24 cellular contexts compared by ENCODE assay signal in genomic region chr11:116832350-116833290, GRCh38. TPM values are rescaled to one million over a fixed set of nuclear protein-coding genes. Genes with fewer than 3 reads are reported as not detected.
DNase-seq lines count a peak whose midpoint lies in the region; ATAC-seq, FAIRE-seq and TF ChIP-seq lines count a peak whose summit lies in the region.
"Had no signal": no experiment of that assay in that cellular context is flagged by ENCODE, and none has a peak within 500 bp of the region (broad histone marks: within the 10 kb centered on the region; RNA-seq: fewer than 3 reads in every experiment).

No MANE protein-coding gene starts in this region.

- no peak overlapping the region for H2BK120ac ChIP-seq in neuronal stem cell (ENCODE audit: low read depth, low read length)

- no peak for DNase-seq in GM12878 (ENCODE audit: low read depth, low spot score)
- no peak for DNase-seq in neuronal stem cell (ENCODE audit: low spot score)
- DNase-seq in middle frontal gyrus (ENCODE audit: extremely low spot score, low spot score): no peak
- no peak for DNase-seq in NCI-H82 treated with DMSO at 0.1 percent for 48 hours (lab: John Stamatoyannopoulos, UW; ENCODE audit: unreplicated experiment)
- DNase-seq in activated CD8-positive, alpha-beta memory T cell treated with anti-CD3 and anti-CD28 coated beads, Interleukin-2, amount 50 U/mL, for 48 hours: no peak
- DNase-seq: activated naive CD4-positive, alpha-beta T cell treated with anti-CD3 and anti-CD28 coated beads, Interleukin-2, amount 50 U/mL, for 16 hours; CD4-positive, alpha-beta T cell; effector CD8-positive, alpha-beta T cell; EL; H9; left cardiac atrium; MV-4-11; NCI-H2029 treated with DMSO at 0.1 percent for 48 hours; NCI-H446 treated with DMSO at 0.1 percent for 48 hours; stimulated activated CD4-positive, alpha-beta T cell treated with anti-CD3 and anti-CD28 coated beads, Interleukin-1b, Interleukin-23, amount 100 ng/mL, for 48 hours; stimulated activated naive CD4-positive, alpha-beta T cell had no signal

- H3K4me3 ChIP-seq in DOHH2 (ENCODE audit: low read length): no peak overlapping the region
- H3K4me3 ChIP-seq in GM12878: no peak overlapping the region
- H3K4me3 ChIP-seq in neuronal stem cell (ENCODE audit: low read length in 2 of 2): no peak overlapping the region
- H3K4me3 ChIP-seq: ascending aorta, tibial artery had no signal

- H4K91ac ChIP-seq in neuronal stem cell (ENCODE audit: low read depth, low read length, poor library complexity): no peak overlapping the region

- no peaks in the 10 kb centered on the region for H3K27me3 ChIP-seq in DOHH2 (ENCODE audit: control insufficient read depth, low read length)
- no peaks in the 10 kb centered on the region for H3K27me3 ChIP-seq in GM12878 (replicated peaks in 1 of 2; ENCODE audit: control insufficient read depth in 2 of 2, insufficient read depth in 2 of 2, low read length in 1 of 2)
- H3K27me3 ChIP-seq in neuronal stem cell (ENCODE audit: control insufficient read depth in 3 of 3, insufficient read depth in 3 of 3, low read depth in 1 of 3, low read length in 3 of 3): peaks cover 0 to 10% (median 0%) of the 10 kb centered on the region in 3 experiments
- H3K27me3 ChIP-seq: ascending aorta had no signal

- H3K9me3 ChIP-seq in DOHH2 (ENCODE audit: control insufficient read depth, insufficient read depth, low read length) (no peaks in the 10 kb centered on the region), GM12878 (replicated peaks; ENCODE audit: control insufficient read depth, insufficient read depth, low read length) (no peaks in the 10 kb centered on the region), neuronal stem cell (replicated peaks in 1 of 2; ENCODE audit: control insufficient read depth in 2 of 2, insufficient read depth in 1 of 2, low read depth in 1 of 2, low read length in 2 of 2) (no peaks in the 10 kb centered on the region)
- H3K9me3 ChIP-seq: ascending aorta, tibial artery had no signal

- in situ Hi-C loops in GM12878 (cut with MboI): no loop called here

- H3K14ac ChIP-seq in neuronal stem cell (ENCODE audit: low read length): peak overlapping the region; percentile 31

- ATAC-seq in GM12878: no peak
- ATAC-seq in GM21515 (IDR thresholded peaks at IDR 0.05; ENCODE audit: unreplicated experiment): no peak
- ATAC-seq: esophagus mucosa, left cardiac atrium had no signal

- SMC1A ChIA-PET in GM12878 (lab: Charles Lee; ENCODE audit: uncharacterized antibody, unreplicated experiment): interaction anchor here (0.6 kb wide), 1 partner anchor 13 kb away, joined by 3 read pairs; no protein-coding TSS in a partner anchor

- no peak for TF ChIP-seq EP300 in Ishikawa (IDR thresholded peaks at IDR 0.05; ENCODE audit: borderline replicate concordance)
- no peak for TF ChIP-seq EP300 in GM12878 (IDR thresholded peaks at IDR 0.05; ENCODE audit: borderline replicate concordance in 1 of 2, control insufficient read depth in 1 of 2, low read depth in 2 of 2, low read length in 2 of 2)

- TF ChIP-seq RAD21 in Ishikawa (IDR thresholded peaks at IDR 0.05; ENCODE audit: low read depth): no peak
- peak; percentile 26; the same call in 1 of the 2 replicates for TF ChIP-seq RAD21 in GM12878 (IDR thresholded peaks at IDR 0.05; ENCODE audit: insufficient read depth, low read depth, low read length)

- H3K4me2 ChIP-seq in DOHH2 (ENCODE audit: low read length): no peak overlapping the region
- no peak overlapping the region for H3K4me2 ChIP-seq in GM12878 (ENCODE audit: control insufficient read depth, insufficient read depth)
- peak overlapping the region; percentile 4 for H3K4me2 ChIP-seq in neuronal stem cell (ENCODE audit: insufficient read depth, low read length, poor library complexity, severe bottlenecking)

- H2AFZ ChIP-seq in GM12878 (ENCODE audit: control insufficient read depth, low read depth, low read length) (no peak overlapping the region), neuronal stem cell (ENCODE audit: low read length) (no peak overlapping the region)

- peak overlapping the region; percentile 19 for H2BK12ac ChIP-seq in neuronal stem cell (ENCODE audit: low read length)

- H4K8ac ChIP-seq in neuronal stem cell (ENCODE audit: low read depth, low read length): no peak overlapping the region

- CTCF ChIA-PET in GM12878 (lab: Yijun Ruan, JAX): interaction anchor here (0.6 to 7.3 kb wide), 4 partner anchors 7 to 60 kb away, joined by 3 to 183 read pairs (median 3); partner anchors contain the start of genes APOA5, BUD13 and ZPR1

- WGBS in GM12878 (ENCODE audit: insufficient coverage, insufficient replicate concordance, low lambda C conversion rate, missing lambda C conversion rate): 43% methylated on average over 12 of the region's 13 CpGs
- WGBS in neuronal stem cell (ENCODE audit: extremely low coverage in 2 of 2, insufficient read length in 2 of 2, insufficient replicate concordance in 1 of 2), 2 donors: no CpG with 5 or more reads among the region's 13 CpGs

- BruUV-seq in GM12878 (replicated peaks; lab: Mats Ljungman, UMichigan): no TSS peak

- peak overlapping the region; percentile 15 for H2BK15ac ChIP-seq in neuronal stem cell (ENCODE audit: low read length)

- no peak overlapping the region for H3K4ac ChIP-seq in neuronal stem cell (ENCODE audit: low read length)

- H3K9me2 ChIP-seq in DOHH2 (replicated peaks; ENCODE audit: control insufficient read depth, low read length): no peaks in the 10 kb centered on the region

- POLR2A ChIA-PET in GM12878 (lab: Charles Lee): no interaction called here

- H3K18ac ChIP-seq in neuronal stem cell (ENCODE audit: low read length): peak overlapping the region; percentile 16

- no peaks in the 10 kb centered on the region for H3K79me1 ChIP-seq in neuronal stem cell (ENCODE audit: low read depth, low read length)

- H3K23ac ChIP-seq in neuronal stem cell (ENCODE audit: low read depth, low read length, poor library complexity): no peak overlapping the region

- TF ChIP-seq POLR2A in GM12878 (IDR thresholded peaks at IDR 0.05; ENCODE audit: low read depth, low read length): no peak

- RAD21 ChIA-PET in GM12878 (lab: Charles Lee; ENCODE audit: unreplicated experiment): no interaction called here

- peak; percentile 22 for TF ChIP-seq CTCF in DOHH2 (IDR thresholded peaks at IDR 0.05; ENCODE audit: low read depth, low read length, poor library complexity, severe bottlenecking)
- peak; percentile 1 to 15 (median 14); a peak in 1 of 6 replicates for TF ChIP-seq CTCF in GM12878 (IDR thresholded peaks at IDR 0.05 in 2 of 3, conservative IDR thresholded peaks at IDR 0.05 in 1 of 3; ENCODE audit: control insufficient read depth in 2 of 3, extremely low read depth in 1 of 3, insufficient read depth in 1 of 3, low read depth in 3 of 3, low read length in 3 of 3)

- H2AK5ac ChIP-seq in neuronal stem cell (ENCODE audit: low read depth, low read length): peak overlapping the region; percentile 66

- no peak for FAIRE-seq in GM12878 (lab: Jason Lieb, UNC)

- H3K4me1 ChIP-seq in DOHH2 (ENCODE audit: control insufficient read depth, low read length) (peaks cover 13% of the 10 kb centered on the region), GM12878 (ENCODE audit: control insufficient read depth, insufficient read depth, low read length) (peaks cover 8% of the 10 kb centered on the region; the same call in 1 of the 2 replicates), neuronal stem cell (ENCODE audit: control insufficient read depth in 2 of 2, insufficient read depth in 1 of 2, low read depth in 1 of 2, low read length in 2 of 2) (peaks cover 10 to 18% of the 10 kb centered on the region in 2 donors)

- no peaks in the 10 kb centered on the region for H3K79me2 ChIP-seq in DOHH2 (ENCODE audit: control insufficient read depth, low read length)
- no peaks in the 10 kb centered on the region for H3K79me2 ChIP-seq in GM12878 (ENCODE audit: control insufficient read depth, insufficient read depth, low read length)

- no peaks in the 10 kb centered on the region for H3F3A ChIP-seq in DOHH2 (ENCODE audit: control insufficient read depth, insufficient read depth)

- H2BK5ac ChIP-seq in neuronal stem cell (ENCODE audit: low read length): no peak overlapping the region

- intact Hi-C loops in GM12878 (cut with micrococcal nuclease; ENCODE audit: unreplicated experiment): no loop called here

- H3K27ac ChIP-seq in DOHH2 (ENCODE audit: low read depth, low read length) (no peak overlapping the region), GM12878 (ENCODE audit: control insufficient read depth, insufficient read depth) (no peak overlapping the region), neuronal stem cell (replicated peaks; ENCODE audit: low read length) (no peak overlapping the region)
- H3K27ac ChIP-seq: ascending aorta, tibial artery had no signal

- H3K9ac ChIP-seq in GM12878 (ENCODE audit: control insufficient read depth, insufficient read depth, low read length) (no peak overlapping the region), neuronal stem cell (ENCODE audit: low read depth, low read length, poor library complexity) (no peak overlapping the region)

- no peaks in the 10 kb centered on the region for H4K20me1 ChIP-seq in DOHH2 (ENCODE audit: control insufficient read depth, insufficient read depth, low read depth, low read length)
- no peaks in the 10 kb centered on the region for H4K20me1 ChIP-seq in GM12878 (ENCODE audit: control insufficient read depth, insufficient read depth)

- H3K36me3 ChIP-seq in DOHH2 (ENCODE audit: control insufficient read depth, low read length) (no peaks in the 10 kb centered on the region), GM12878 (ENCODE audit: control insufficient read depth in 2 of 2, insufficient read depth in 2 of 2, low read length in 1 of 2) (no peaks in the 10 kb centered on the region), neuronal stem cell (replicated peaks in 1 of 2; ENCODE audit: control insufficient read depth in 2 of 2, insufficient read depth in 2 of 2, low read length in 2 of 2) (no peaks in the 10 kb centered on the region)
- H3K36me3 ChIP-seq: ascending aorta, tibial artery had no signal

RNA-seq across cellular contexts. Expression of gene APOC3, which starts 2.9 kb away (rescaled TPM):
- total RNA-seq in GM12878 (2013; cell fraction: nucleolus; rRNA removed): not detected in 2 replicates
- total RNA-seq in GM12878 (2014; rRNA removed) (not detected in 2 replicates), GM12878 (2014; rRNA removed; fragmentation: Illumina TruSeq; extraction: Trizol) (not detected in 2 replicates), GM12878 (2021) (1.2 and 1.9 TPM in 2 replicates)
- not detected for polyA plus RNA-seq in GM12878 (2011; ENCODE audit: low read depth)
- polyA plus RNA-seq in GM12878 (2011; rRNA removed) (not detected in 2 replicates), GM12878 (2014; fragmentation: Illumina TruSeq; extraction: Trizol) (not detected in 2 replicates), GM12878 (2014; fragmentation: Nextera tagmentation; extraction: Ambion mirVana) (not detected), GM12878 (2014; rRNA removed) (not detected in 2 replicates), GM12878 (2016; fragmentation: Nextera tagmentation; extraction: Ambion mirVana) (not detected)
- not detected in 2 replicates for polyA plus RNA-seq in GM12878 (2011; cell fraction: cytosol; rRNA removed)
- polyA plus RNA-seq in GM12878 (2011; cell fraction: nucleus; rRNA removed): not detected in 2 replicates
- polyA plus RNA-seq in GM12878 (2012): not detected in 2 replicates
- not detected in 2 replicates for polyA minus RNA-seq in GM12878 (2011; rRNA and poly(A)+ RNA removed)
- not detected in 2 replicates for polyA minus RNA-seq in GM12878 (2011; cell fraction: cytosol; rRNA and poly(A)+ RNA removed)
- not detected in 2 replicates for polyA minus RNA-seq in GM12878 (2011; cell fraction: nucleus; rRNA and poly(A)+ RNA removed)
- polyA plus RNA-seq in neuronal stem cell (2013, experiment 1 of 2): not detected
- not detected for polyA plus RNA-seq in neuronal stem cell (2013, experiment 2 of 2)
- total RNA-seq: CD4-positive, alpha-beta T cell; cerebellum; H9; left cardiac atrium; mononuclear cell had no signal

RNA-seq across cellular contexts. Expression of gene APOA1, which starts 4.8 kb away (rescaled TPM):
- not detected in 2 replicates for total RNA-seq in GM12878 (2013; cell fraction: nucleolus; rRNA removed)
- total RNA-seq in GM12878 (2014; rRNA removed) (0.33 and 0.56 TPM in 2 replicates), GM12878 (2014; rRNA removed; fragmentation: Illumina TruSeq; extraction: Trizol) (not detected in 2 replicates), GM12878 (2021) (2.0 and 2.4 TPM in 2 replicates)
- not detected for polyA plus RNA-seq in GM12878 (2011; ENCODE audit: low read depth)
- polyA plus RNA-seq in GM12878 (2011; rRNA removed) (0.10 TPM in 1 of 2 replicates, not detected in the other), GM12878 (2014; fragmentation: Illumina TruSeq; extraction: Trizol) (not detected in 2 replicates), GM12878 (2014; fragmentation: Nextera tagmentation; extraction: Ambion mirVana) (under 1 TPM; 0.16 to 0.24 TPM), GM12878 (2014; rRNA removed) (0.41 TPM in 1 of 2 replicates, not detected in the other), GM12878 (2016; fragmentation: Nextera tagmentation; extraction: Ambion mirVana) (under 1 TPM; 0.23 to 0.42 TPM)
- 0.07 and 0.18 TPM in 2 replicates for polyA plus RNA-seq in GM12878 (2011; cell fraction: cytosol; rRNA removed)
- 0.59 and 0.73 TPM in 2 replicates for polyA plus RNA-seq in GM12878 (2011; cell fraction: nucleus; rRNA removed)
- 0.13 and 0.35 TPM in 2 replicates for polyA plus RNA-seq in GM12878 (2012)
- polyA minus RNA-seq in GM12878 (2011; rRNA and poly(A)+ RNA removed): 0.21 TPM in 1 of 2 replicates, not detected in the other
- not detected in 2 replicates for polyA minus RNA-seq in GM12878 (2011; cell fraction: cytosol; rRNA and poly(A)+ RNA removed)
- 1.5 TPM in 1 of 2 replicates, not detected in the other for polyA minus RNA-seq in GM12878 (2011; cell fraction: nucleus; rRNA and poly(A)+ RNA removed)
- 0.29 TPM for polyA plus RNA-seq in neuronal stem cell (2013, experiment 1 of 2)
- 0.46 TPM for polyA plus RNA-seq in neuronal stem cell (2013, experiment 2 of 2)

RNA-seq across cellular contexts. Expression of gene APOA4, which starts 9.5 kb away (rescaled TPM):
- total RNA-seq in GM12878 (2013; cell fraction: nucleolus; rRNA removed): not detected in 2 replicates
- total RNA-seq in GM12878 (2014; rRNA removed) (not detected in 2 replicates), GM12878 (2014; rRNA removed; fragmentation: Illumina TruSeq; extraction: Trizol) (not detected in 2 replicates), GM12878 (2021) (not detected in 2 replicates)
- not detected for polyA plus RNA-seq in GM12878 (2011; ENCODE audit: low read depth)
- polyA plus RNA-seq in GM12878 (2011; rRNA removed) (not detected in 2 replicates), GM12878 (2014; fragmentation: Illumina TruSeq; extraction: Trizol) (not detected in 2 replicates), GM12878 (2014; fragmentation: Nextera tagmentation; extraction: Ambion mirVana) (not detected), GM12878 (2014; rRNA removed) (not detected in 2 replicates), GM12878 (2016; fragmentation: Nextera tagmentation; extraction: Ambion mirVana) (not detected)
- not detected in 2 replicates for polyA plus RNA-seq in GM12878 (2011; cell fraction: cytosol; rRNA removed)
- polyA plus RNA-seq in GM12878 (2011; cell fraction: nucleus; rRNA removed): not detected in 2 replicates
- not detected in 2 replicates for polyA plus RNA-seq in GM12878 (2012)
- polyA minus RNA-seq in GM12878 (2011; rRNA and poly(A)+ RNA removed): not detected in 2 replicates
- not detected in 2 replicates for polyA minus RNA-seq in GM12878 (2011; cell fraction: cytosol; rRNA and poly(A)+ RNA removed)
- polyA minus RNA-seq in GM12878 (2011; cell fraction: nucleus; rRNA and poly(A)+ RNA removed): not detected in 2 replicates
- polyA plus RNA-seq in neuronal stem cell (2013, experiment 1 of 2): not detected
- not detected for polyA plus RNA-seq in neuronal stem cell (2013, experiment 2 of 2)
- total RNA-seq: CD4-positive, alpha-beta T cell; esophagus mucosa; H9; left cardiac atrium; mononuclear cell had no signal

RNA-seq across cellular contexts. Expression of gene APOA5, which starts 40.9 kb away (rescaled TPM):
- not detected in 2 replicates for total RNA-seq in GM12878 (2013; cell fraction: nucleolus; rRNA removed)
- total RNA-seq in GM12878 (2014; rRNA removed): not detected in 2 replicates
- not detected in 2 replicates for total RNA-seq in GM12878 (2014; rRNA removed; fragmentation: Illumina TruSeq; extraction: Trizol)
- 0.15 and 0.35 TPM in 2 replicates for total RNA-seq in GM12878 (2021)
- polyA plus RNA-seq in GM12878 (2011; ENCODE audit: low read depth): not detected
- polyA plus RNA-seq in GM12878 (2011; rRNA removed): not detected in 2 replicates
- polyA plus RNA-seq in GM12878 (2011; cell fraction: cytosol; rRNA removed): not detected in 2 replicates
- polyA plus RNA-seq in GM12878 (2011; cell fraction: nucleus; rRNA removed): not detected in 2 replicates
- not detected in 2 replicates for polyA plus RNA-seq in GM12878 (2012)
- polyA plus RNA-seq in GM12878 (2014; fragmentation: Illumina TruSeq; extraction: Trizol): not detected in 2 replicates
- not detected for polyA plus RNA-seq in GM12878 (2014; fragmentation: Nextera tagmentation; extraction: Ambion mirVana)
- polyA plus RNA-seq in GM12878 (2014; rRNA removed): not detected in 2 replicates
- not detected for polyA plus RNA-seq in GM12878 (2016; fragmentation: Nextera tagmentation; extraction: Ambion mirVana)
- not detected in 2 replicates for polyA minus RNA-seq in GM12878 (2011; rRNA and poly(A)+ RNA removed)
- not detected in 2 replicates for polyA minus RNA-seq in GM12878 (2011; cell fraction: cytosol; rRNA and poly(A)+ RNA removed)
- not detected in 2 replicates for polyA minus RNA-seq in GM12878 (2011; cell fraction: nucleus; rRNA and poly(A)+ RNA removed)
- 0.03 TPM for polyA plus RNA-seq in neuronal stem cell (2013, experiment 1 of 2)
- polyA plus RNA-seq in neuronal stem cell (2013, experiment 2 of 2): not detected
- total RNA-seq: ascending aorta; CD4-positive, alpha-beta T cell; cerebellum; esophagus mucosa; left cardiac atrium; mononuclear cell had no signal

RNA-seq across cellular contexts. Expression of gene ZPR1, which starts 44.8 kb away (rescaled TPM):
- total RNA-seq in GM12878 (2013; cell fraction: nucleolus; rRNA removed): 60.8 and 72.4 TPM in 2 replicates
- 42.8 and 46.3 TPM in 2 replicates for total RNA-seq in GM12878 (2014; rRNA removed)
- total RNA-seq in GM12878 (2014; rRNA removed; fragmentation: Illumina TruSeq; extraction: Trizol): 50.1 and 54.3 TPM in 2 replicates
- total RNA-seq in GM12878 (2021): 55.1 and 58.4 TPM in 2 replicates
- polyA plus RNA-seq in GM12878 (2011; ENCODE audit: low read depth): 21.3 TPM
- polyA plus RNA-seq in GM12878 (2011; rRNA removed): 76.9 and 80.4 TPM in 2 replicates
- polyA plus RNA-seq in GM12878 (2011; cell fraction: cytosol; rRNA removed): 58.8 and 62.0 TPM in 2 replicates
- 65.3 and 75.7 TPM in 2 replicates for polyA plus RNA-seq in GM12878 (2011; cell fraction: nucleus; rRNA removed)
- polyA plus RNA-seq in GM12878 (2012): 34.3 and 39.8 TPM in 2 replicates
- polyA plus RNA-seq in GM12878 (2014; fragmentation: Illumina TruSeq; extraction: Trizol): 55.1 and 70.4 TPM in 2 replicates
- 10 to 100 TPM in 1 of 2 experiments, 1 to 10 TPM in 1; 9.3 to 20.4 TPM for polyA plus RNA-seq in GM12878 (2014; fragmentation: Nextera tagmentation; extraction: Ambion mirVana)
- polyA plus RNA-seq in GM12878 (2014; rRNA removed): 46.9 and 48.3 TPM in 2 replicates
- polyA plus RNA-seq in GM12878 (2016; fragmentation: Nextera tagmentation; extraction: Ambion mirVana): 10 to 100 TPM; 89.3 to 89.7 TPM
- 64.3 and 74.9 TPM in 2 replicates for polyA minus RNA-seq in GM12878 (2011; rRNA and poly(A)+ RNA removed)
- 22.2 and 29.7 TPM in 2 replicates for polyA minus RNA-seq in GM12878 (2011; cell fraction: cytosol; rRNA and poly(A)+ RNA removed)
- 55.5 and 84.3 TPM in 2 replicates for polyA minus RNA-seq in GM12878 (2011; cell fraction: nucleus; rRNA and poly(A)+ RNA removed)
- polyA plus RNA-seq in neuronal stem cell (2013, experiment 1 of 2): 20.9 TPM
- polyA plus RNA-seq in neuronal stem cell (2013, experiment 2 of 2): 21.9 TPM
